Comparison of ENCODE assay signal across 17 cellular contexts in the genomic region with DNA sequence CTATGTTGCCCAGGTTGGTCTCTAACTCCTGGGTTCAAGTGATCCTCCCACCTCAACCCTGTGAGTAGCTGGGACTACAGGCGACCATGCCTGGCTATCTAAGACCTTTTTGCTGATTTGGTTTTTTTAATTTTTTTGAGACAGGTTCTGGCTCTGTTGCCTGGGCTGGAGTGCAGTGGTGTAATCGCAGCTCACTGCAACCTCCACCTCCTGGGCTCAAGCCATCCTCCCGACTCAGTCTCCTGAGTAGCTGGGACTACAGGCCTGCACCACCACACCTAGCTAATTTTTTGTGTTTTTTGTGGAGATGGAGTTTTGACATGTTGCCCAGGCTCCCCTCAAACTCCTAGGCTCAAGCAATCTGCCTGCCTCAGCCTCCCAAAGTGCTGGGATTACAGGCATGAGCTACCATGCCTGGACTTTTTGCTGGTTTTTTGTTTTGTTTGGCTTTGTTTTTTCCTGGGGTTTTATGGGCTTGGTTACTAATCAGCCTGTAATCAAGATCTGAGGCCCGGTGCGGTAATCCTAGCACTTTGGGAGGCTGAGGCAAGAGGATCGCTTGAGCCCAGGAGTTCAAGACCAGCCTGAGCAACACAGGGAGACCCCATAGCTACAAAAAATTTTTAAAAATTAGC. TPM values are rescaled to one million over a fixed set of nuclear protein-coding genes. Genes with fewer than 3 reads are reported as not detected.
DNase-seq lines count a peak whose midpoint lies in the region; ATAC-seq, FAIRE-seq and TF ChIP-seq lines count a peak whose summit lies in the region.
"Had no signal": no experiment of that assay in that cellular context is flagged by ENCODE, and none has a peak within 500 bp of the region (broad histone marks: within the 10 kb centered on the region; RNA-seq: fewer than 3 reads in every experiment).

No MANE protein-coding gene starts in this region.

- TF ChIP-seq CTCF in pancreas (IDR thresholded peaks at IDR 0.05), result no peak
- TF ChIP-seq CTCF in tibial artery (IDR thresholded peaks at IDR 0.05), result no peak

- DNase-seq in adipocyte (ENCODE audit: low read depth), result no peak
- no peak for DNase-seq in pancreas
- no peak for DNase-seq in tibial artery
- no peak for DNase-seq in NOMO-1 (lab: John Stamatoyannopoulos, UW; ENCODE audit: unreplicated experiment in 2 of 2)
- DNase-seq in NCI-H1048 (lab: John Stamatoyannopoulos, UW), result no peak
- no peak for DNase-seq in NCI-H446 treated with DMSO at 0.1 percent for 48 hours (lab: John Stamatoyannopoulos, UW)
- DNase-seq: activated CD4-positive, alpha-beta T cell treated with anti-CD3 and anti-CD28 coated beads, Interleukin-2, amount 50 U/mL, for 48 hours; CD4-positive, alpha-beta T cell; dermis blood vessel endothelial cell; KG1; lower lobe of right lung; NCI-H1694 treated with DMSO at 0.1 percent for 48 hours; NCI-H2171 treated with DMSO at 0.1 percent for 48 hours; NCI-H526; stimulated activated CD4-positive, alpha-beta T cell treated with anti-CD3 and anti-CD28 coated beads, Interleukin-4, amount 100 ng/mL, for 24 hours; stimulated activated naive CD4-positive, alpha-beta T cell treated with Interleukin-2 at 50 U/mL for 16 hours had no signal

- H3K4me1 ChIP-seq in adipocyte (ENCODE audit: control insufficient read depth, insufficient read depth, low read length) (peaks cover 72% of the 10 kb centered on the region), pancreas (peaks cover 29 to 63% (median 52%) of the 10 kb centered on the region in 3 donors), tibial artery (peaks cover 0 to 57% (median 24%) of the 10 kb centered on the region in 4 donors)

- WGBS in pancreas, 2 donors, result 36 to 48% methylated on average over 6 of the region's 6 CpGs

- FAIRE-seq in pancreas (lab: Jason Lieb, UNC), result no peak

- peak overlapping the region; percentile 94 for H3K9ac ChIP-seq in adipocyte (ENCODE audit: low read length)

- H3K36me3 ChIP-seq in adipocyte (ENCODE audit: control insufficient read depth, insufficient read depth, low read length, severe bottlenecking), result no peaks in the 10 kb centered on the region
- H3K36me3 ChIP-seq in pancreas, result no peaks in the 10 kb centered on the region
- no peaks in the 10 kb centered on the region for H3K36me3 ChIP-seq in tibial artery
- H3K36me3 ChIP-seq: lower lobe of right lung had no signal

- no peaks in the 10 kb centered on the region for H3K9me3 ChIP-seq in adipocyte (ENCODE audit: control insufficient read depth, low read length)
- H3K9me3 ChIP-seq in pancreas, result no peaks in the 10 kb centered on the region
- H3K9me3 ChIP-seq in tibial artery, result no peaks in the 10 kb centered on the region
- H3K9me3 ChIP-seq: lower lobe of right lung had no signal

- H3K27ac ChIP-seq in cingulate gyrus (ENCODE audit: low read depth, low read length) (peak overlapping the region; percentile 39), pancreas (peak overlapping the region in 3 of 4 donors; percentile 5 to 99 (median 17)), tibial artery (peak overlapping the region; percentile 42 to 99)
- H3K27ac ChIP-seq: lower lobe of right lung had no signal

- peak overlapping the region; percentile 72 for H3K4me3 ChIP-seq in adipocyte (ENCODE audit: low read length)
- no peak overlapping the region for H3K4me3 ChIP-seq in pancreas
- no peak overlapping the region for H3K4me3 ChIP-seq in tibial artery
- H3K4me3 ChIP-seq: lower lobe of right lung had no signal

- ATAC-seq in pancreas, result no peak
- ATAC-seq: lower lobe of right lung had no signal

- intact Hi-C loops in pancreas (cut with DNase I) (no loop called here), tibial artery (cut with DNase I; ENCODE audit: low total_unique reads) (no loop called here)

- H3K27me3 ChIP-seq in adipocyte (replicated peaks; ENCODE audit: control insufficient read depth, insufficient read depth, low read length) (no peaks in the 10 kb centered on the region), pancreas (no peaks in the 10 kb centered on the region), tibial artery (no peaks in the 10 kb centered on the region)

RNA-seq across cellular contexts. Expression of a gene that starts 3.6 kb away (rescaled TPM):
- total RNA-seq in pancreas, result 10 to 100 TPM; 30.2 to 66.2 (median 44.9) TPM
- polyA plus RNA-seq in pancreas, result 100 to 1,000 TPM in 1 of 2 donors, 10 to 100 TPM in 1; 80.6 to 185 TPM

RNA-seq across cellular contexts. Expression of a gene that starts 52.9 kb away (rescaled TPM):
- 1 to 10 TPM; 2.6 to 8.0 (median 5.8) TPM for total RNA-seq in pancreas
- polyA plus RNA-seq in pancreas, result 1 to 10 TPM; 3.8 to 7.0 TPM

Comparison
In these comparisons a context has a peak if more than half of its experiments do, and no peak if none do; other contexts are left out.
1. H3K27ac ChIP-seq: peak in every context shown above with its lines; median percentile 70 in tibial artery; 39 in cingulate gyrus; 17 in pancreas.